In the genomic region with DNA sequence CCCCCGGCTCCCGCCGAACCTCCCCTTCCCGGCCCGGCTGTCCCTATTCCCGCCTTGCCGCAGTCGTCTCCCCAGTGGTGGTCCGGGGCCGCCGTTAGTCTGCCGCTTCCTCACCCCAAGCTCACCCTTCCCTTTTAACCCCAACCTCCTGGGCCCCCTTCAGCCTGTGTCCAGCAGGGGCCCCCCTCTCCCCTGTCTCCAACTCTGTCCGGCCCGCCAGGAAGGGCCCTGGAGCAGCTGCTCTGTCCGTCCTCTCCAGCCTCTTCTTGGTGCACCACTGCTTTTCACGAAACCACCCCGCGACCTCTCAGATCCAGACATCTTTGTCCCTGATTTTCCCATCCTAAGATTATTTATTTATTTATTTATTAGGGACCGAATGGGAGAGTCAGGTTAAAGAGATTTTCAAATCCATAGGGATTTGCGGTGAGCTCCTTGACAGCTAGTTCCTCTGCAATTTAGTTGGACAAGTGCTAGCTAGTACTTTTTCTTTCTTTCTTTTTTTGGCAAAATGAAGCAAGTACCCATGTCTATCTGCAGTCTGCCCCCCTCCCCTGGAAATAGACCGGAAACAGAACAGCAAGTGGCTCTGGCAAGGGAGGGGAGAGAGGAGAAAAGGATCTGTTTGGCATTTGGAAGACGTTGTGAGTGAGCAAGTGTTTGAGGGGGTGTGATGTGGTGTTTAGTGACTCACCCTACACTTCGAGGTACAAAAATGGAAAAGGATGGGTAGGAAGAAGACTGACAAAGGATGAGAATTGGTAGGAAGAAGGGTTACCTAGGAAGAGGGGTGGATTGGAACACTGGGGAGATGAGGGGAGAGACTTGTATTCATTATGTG, we compare ENCODE assay signal across 1 cellular context.
TF ChIP-seq lines count a peak whose summit lies in the region.

No MANE protein-coding gene starts in this region.

TF ChIP-seq in GM12878, 131 proteins besides CTCF, POLR2A, EP300 and RAD21 (continued from another document):
- TF ChIP-seq IKZF2 (IDR thresholded peaks at IDR 0.05) (peak; percentile 71 to 83), SPI1 (IDR thresholded peaks at IDR 0.05; ENCODE audit: borderline replicate concordance, insufficient read depth, low read depth, low read length) (no peak), NFYA (IDR thresholded peaks at IDR 0.05; ENCODE audit: borderline replicate concordance, low read depth, low read length) (no peak), SIX5 (IDR thresholded peaks at IDR 0.05; ENCODE audit: low read depth, low read length, severe bottlenecking) (no peak), ESRRA (IDR thresholded peaks at IDR 0.05; ENCODE audit: low read length) (no peak), ZZZ3 (IDR thresholded peaks at IDR 0.05; ENCODE audit: control insufficient read depth, insufficient read length, low read depth) (no peak), RFX5 (IDR thresholded peaks at IDR 0.05; ENCODE audit: low read depth, low read length) (no peak), ZNF24 (IDR thresholded peaks at IDR 0.05) (no peak), WRNIP1 (IDR thresholded peaks at IDR 0.05; ENCODE audit: borderline replicate concordance, low read depth, low read length) (no peak), KLF5 (IDR thresholded peaks at IDR 0.05; ENCODE audit: partially characterized antibody) (no peak), SRF (IDR thresholded peaks at IDR 0.05; ENCODE audit: low read depth in 2 of 2, low read length in 2 of 2) (no peak), RELA (IDR thresholded peaks at IDR 0.05; ENCODE audit: borderline replicate concordance, partially characterized antibody) (no peak), MEF2A (IDR thresholded peaks at IDR 0.05; ENCODE audit: insufficient read depth, low read depth, low read length) (no peak)
- TF ChIP-seq, protein P1, sequence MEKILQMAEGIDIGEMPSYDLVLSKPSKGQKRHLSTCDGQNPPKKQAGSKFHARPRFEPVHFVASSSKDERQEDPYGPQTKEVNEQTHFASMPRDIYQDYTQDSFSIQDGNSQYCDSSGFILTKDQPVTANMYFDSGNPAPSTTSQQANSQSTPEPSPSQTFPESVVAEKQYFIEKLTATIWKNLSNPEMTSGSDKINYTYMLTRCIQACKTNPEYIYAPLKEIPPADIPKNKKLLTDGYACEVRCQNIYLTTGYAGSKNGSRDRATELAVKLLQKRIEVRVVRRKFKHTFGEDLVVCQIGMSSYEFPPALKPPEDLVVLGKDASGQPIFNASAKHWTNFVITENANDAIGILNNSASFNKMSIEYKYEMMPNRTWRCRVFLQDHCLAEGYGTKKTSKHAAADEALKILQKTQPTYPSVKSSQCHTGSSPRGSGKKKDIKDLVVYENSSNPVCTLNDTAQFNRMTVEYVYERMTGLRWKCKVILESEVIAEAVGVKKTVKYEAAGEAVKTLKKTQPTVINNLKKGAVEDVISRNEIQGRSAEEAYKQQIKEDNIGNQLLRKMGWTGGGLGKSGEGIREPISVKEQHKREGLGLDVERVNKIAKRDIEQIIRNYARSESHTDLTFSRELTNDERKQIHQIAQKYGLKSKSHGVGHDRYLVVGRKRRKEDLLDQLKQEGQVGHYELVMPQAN (conservative IDR thresholded peaks at IDR 0.05) = 0 out of 2 replicates have a peak, but pooled peaks have one; percentile 2
- TF ChIP-seq, protein P2, sequence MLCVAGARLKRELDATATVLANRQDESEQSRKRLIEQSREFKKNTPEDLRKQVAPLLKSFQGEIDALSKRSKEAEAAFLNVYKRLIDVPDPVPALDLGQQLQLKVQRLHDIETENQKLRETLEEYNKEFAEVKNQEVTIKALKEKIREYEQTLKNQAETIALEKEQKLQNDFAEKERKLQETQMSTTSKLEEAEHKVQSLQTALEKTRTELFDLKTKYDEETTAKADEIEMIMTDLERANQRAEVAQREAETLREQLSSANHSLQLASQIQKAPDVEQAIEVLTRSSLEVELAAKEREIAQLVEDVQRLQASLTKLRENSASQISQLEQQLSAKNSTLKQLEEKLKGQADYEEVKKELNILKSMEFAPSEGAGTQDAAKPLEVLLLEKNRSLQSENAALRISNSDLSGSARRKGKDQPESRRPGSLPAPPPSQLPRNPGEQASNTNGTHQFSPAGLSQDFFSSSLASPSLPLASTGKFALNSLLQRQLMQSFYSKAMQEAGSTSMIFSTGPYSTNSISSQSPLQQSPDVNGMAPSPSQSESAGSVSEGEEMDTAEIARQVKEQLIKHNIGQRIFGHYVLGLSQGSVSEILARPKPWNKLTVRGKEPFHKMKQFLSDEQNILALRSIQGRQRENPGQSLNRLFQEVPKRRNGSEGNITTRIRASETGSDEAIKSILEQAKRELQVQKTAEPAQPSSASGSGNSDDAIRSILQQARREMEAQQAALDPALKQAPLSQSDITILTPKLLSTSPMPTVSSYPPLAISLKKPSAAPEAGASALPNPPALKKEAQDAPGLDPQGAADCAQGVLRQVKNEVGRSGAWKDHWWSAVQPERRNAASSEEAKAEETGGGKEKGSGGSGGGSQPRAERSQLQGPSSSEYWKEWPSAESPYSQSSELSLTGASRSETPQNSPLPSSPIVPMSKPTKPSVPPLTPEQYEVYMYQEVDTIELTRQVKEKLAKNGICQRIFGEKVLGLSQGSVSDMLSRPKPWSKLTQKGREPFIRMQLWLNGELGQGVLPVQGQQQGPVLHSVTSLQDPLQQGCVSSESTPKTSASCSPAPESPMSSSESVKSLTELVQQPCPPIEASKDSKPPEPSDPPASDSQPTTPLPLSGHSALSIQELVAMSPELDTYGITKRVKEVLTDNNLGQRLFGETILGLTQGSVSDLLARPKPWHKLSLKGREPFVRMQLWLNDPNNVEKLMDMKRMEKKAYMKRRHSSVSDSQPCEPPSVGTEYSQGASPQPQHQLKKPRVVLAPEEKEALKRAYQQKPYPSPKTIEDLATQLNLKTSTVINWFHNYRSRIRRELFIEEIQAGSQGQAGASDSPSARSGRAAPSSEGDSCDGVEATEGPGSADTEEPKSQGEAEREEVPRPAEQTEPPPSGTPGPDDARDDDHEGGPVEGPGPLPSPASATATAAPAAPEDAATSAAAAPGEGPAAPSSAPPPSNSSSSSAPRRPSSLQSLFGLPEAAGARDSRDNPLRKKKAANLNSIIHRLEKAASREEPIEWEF (IDR thresholded peaks at IDR 0.05; ENCODE audit: insufficient replicate concordance, low read depth, low read length) = no peak
- TF ChIP-seq, protein P3, sequence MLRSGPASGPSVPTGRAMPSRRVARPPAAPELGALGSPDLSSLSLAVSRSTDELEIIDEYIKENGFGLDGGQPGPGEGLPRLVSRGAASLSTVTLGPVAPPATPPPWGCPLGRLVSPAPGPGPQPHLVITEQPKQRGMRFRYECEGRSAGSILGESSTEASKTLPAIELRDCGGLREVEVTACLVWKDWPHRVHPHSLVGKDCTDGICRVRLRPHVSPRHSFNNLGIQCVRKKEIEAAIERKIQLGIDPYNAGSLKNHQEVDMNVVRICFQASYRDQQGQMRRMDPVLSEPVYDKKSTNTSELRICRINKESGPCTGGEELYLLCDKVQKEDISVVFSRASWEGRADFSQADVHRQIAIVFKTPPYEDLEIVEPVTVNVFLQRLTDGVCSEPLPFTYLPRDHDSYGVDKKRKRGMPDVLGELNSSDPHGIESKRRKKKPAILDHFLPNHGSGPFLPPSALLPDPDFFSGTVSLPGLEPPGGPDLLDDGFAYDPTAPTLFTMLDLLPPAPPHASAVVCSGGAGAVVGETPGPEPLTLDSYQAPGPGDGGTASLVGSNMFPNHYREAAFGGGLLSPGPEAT (IDR thresholded peaks at IDR 0.05; ENCODE audit: low read depth) = no peak
TF ChIP-seq in GM12878: peak in this region for 14.
